1 cellular context compared by ENCODE assay signal in genomic region chr6:42163941-42164340, GRCh38.
TF ChIP-seq lines count a peak whose summit lies in the region.

No MANE protein-coding gene starts in this region.

TF ChIP-seq in IMR-90, 13 proteins besides CTCF, POLR2A, EP300 and RAD21:
- TF ChIP-seq MXI1 (IDR thresholded peaks at IDR 0.05; ENCODE audit: borderline replicate concordance, low read depth, low read length) = no peak
- TF ChIP-seq USF2 (IDR thresholded peaks at IDR 0.05; ENCODE audit: low read depth, low read length) = no peak
- TF ChIP-seq NFE2L2 (IDR thresholded peaks at IDR 0.05; ENCODE audit: low read depth, low read length) = no peak
- TF ChIP-seq FOS (IDR thresholded peaks at IDR 0.05; ENCODE audit: low read depth, low read length) = no peak
- TF ChIP-seq BHLHE40 (IDR thresholded peaks at IDR 0.05; ENCODE audit: low read depth, low read length) = no peak
- TF ChIP-seq RFX5 (IDR thresholded peaks at IDR 0.05; ENCODE audit: low read depth, low read length) = no peak
- TF ChIP-seq RCOR1 (IDR thresholded peaks at IDR 0.05; ENCODE audit: insufficient replicate concordance, low read length) = no peak
- no peak for TF ChIP-seq CEBPB (IDR thresholded peaks at IDR 0.05; ENCODE audit: low read depth, low read length)
- TF ChIP-seq SMC3 (IDR thresholded peaks at IDR 0.05; ENCODE audit: low read depth, low read length) = no peak
- TF ChIP-seq, protein P1, sequence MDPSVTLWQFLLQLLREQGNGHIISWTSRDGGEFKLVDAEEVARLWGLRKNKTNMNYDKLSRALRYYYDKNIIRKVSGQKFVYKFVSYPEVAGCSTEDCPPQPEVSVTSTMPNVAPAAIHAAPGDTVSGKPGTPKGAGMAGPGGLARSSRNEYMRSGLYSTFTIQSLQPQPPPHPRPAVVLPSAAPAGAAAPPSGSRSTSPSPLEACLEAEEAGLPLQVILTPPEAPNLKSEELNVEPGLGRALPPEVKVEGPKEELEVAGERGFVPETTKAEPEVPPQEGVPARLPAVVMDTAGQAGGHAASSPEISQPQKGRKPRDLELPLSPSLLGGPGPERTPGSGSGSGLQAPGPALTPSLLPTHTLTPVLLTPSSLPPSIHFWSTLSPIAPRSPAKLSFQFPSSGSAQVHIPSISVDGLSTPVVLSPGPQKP (IDR thresholded peaks at IDR 0.05; ENCODE audit: borderline replicate concordance, low read depth, low read length) = no peak
- TF ChIP-seq CHD1 (IDR thresholded peaks at IDR 0.05; ENCODE audit: low read depth, low read length) = no peak
- TF ChIP-seq MAFK (IDR thresholded peaks at IDR 0.05; ENCODE audit: low read depth, low read length) = no peak
- no peak for TF ChIP-seq MAZ (IDR thresholded peaks at IDR 0.05; ENCODE audit: borderline replicate concordance, low read depth, low read length)
